In genomic region chr2:96866986-96867755, GRCh38 we compare ENCODE assay signal across 8 cellular contexts. TPM values are rescaled to one million over a fixed set of nuclear protein-coding genes. Genes with fewer than 3 reads are reported as not detected.
DNase-seq lines count a peak whose midpoint lies in the region; ATAC-seq and TF ChIP-seq lines count a peak whose summit lies in the region.

No MANE protein-coding gene starts in this region.

- H3K27ac Mint-ChIP-seq in Caco-2 (ENCODE audit: unreplicated experiment) (peak overlapping the region; percentile 75), endodermal cell (peak overlapping the region; percentile 92)

- H3K4me1 ChIP-seq in Caco-2 = peaks cover 8% of the 10 kb centered on the region
- H3K4me1 ChIP-seq in PC-3 (ENCODE audit: insufficient read depth, low read length) = peaks cover 18% of the 10 kb centered on the region
- no peaks in the 10 kb centered on the region for H3K4me1 ChIP-seq in endodermal cell (ENCODE audit: control insufficient read depth, insufficient read depth, low read length)
- peaks cover 10% of the 10 kb centered on the region for H3K4me1 ChIP-seq in ovary (ENCODE audit: insufficient read depth)

- H3K79me2 ChIP-seq in PC-3 (ENCODE audit: low read length) = peaks cover 35% of the 10 kb centered on the region

- H3K27ac ChIP-seq in PC-3 (ENCODE audit: low read length) (no peak overlapping the region), endodermal cell (ENCODE audit: low read depth, low read length) (no peak overlapping the region), ovary (peak overlapping the region in 1 of 2 donors; percentile 96)

- H3K4me3 Mint-ChIP-seq in Caco-2 (ENCODE audit: unreplicated experiment) = peak overlapping the region; percentile 78
- H3K4me3 Mint-ChIP-seq in endodermal cell = peak overlapping the region; percentile 83

- H3K4me3 ChIP-seq in Caco-2 (ENCODE audit: low read depth, low read length) (peak overlapping the region; percentile 95), PC-3 (ENCODE audit: low read length) (peak overlapping the region; percentile 97), endodermal cell (ENCODE audit: low read length) (peak overlapping the region; percentile 93), ovary (peak overlapping the region; percentile 91)

- H3K36me3 Mint-ChIP-seq in Caco-2 (ENCODE audit: insufficient read depth, unreplicated experiment) = peaks cover 18% of the 10 kb centered on the region
- H3K36me3 Mint-ChIP-seq in endodermal cell (ENCODE audit: low read depth) = peaks cover 34% of the 10 kb centered on the region

- H3K9me3 Mint-ChIP-seq in Caco-2 (ENCODE audit: unreplicated experiment) = no peaks in the 10 kb centered on the region
- H3K9me3 Mint-ChIP-seq in endodermal cell = no peaks in the 10 kb centered on the region

- ATAC-seq in PC-3 (no peak), HG02852 (IDR thresholded peaks at IDR 0.05; ENCODE audit: unreplicated experiment) (no peak), HG02870 (IDR thresholded peaks at IDR 0.05; ENCODE audit: unreplicated experiment) (no peak)

- CTCF ChIA-PET in Caco-2 (lab: Charles Lee) = interaction anchor here (3.3 kb wide), 1 partner anchor 9 kb away, joined by 71 read pairs; the partner anchor contains the start of gene ANKRD39
- CTCF ChIA-PET in PC-3 (lab: Charles Lee) = no interaction called here

- no peak for TF ChIP-seq POLR2A in ovary (IDR thresholded peaks at IDR 0.05)

- intact Hi-C loops in Caco-2 (cut with micrococcal nuclease; ENCODE audit: unreplicated experiment) (no loop called here), PC-3 (cut with micrococcal nuclease) (loop anchor here (5.0 kb wide), 1 partner anchor 245 kb away; the partner anchor contains the start of gene ANKRD36), ovary (cut with DNase I) (loop anchor here in 1 of 4 donors (5.0 kb wide), 1 partner anchor 85 kb away; no protein-coding TSS in a partner anchor)

- DNase-seq in Caco-2 (no peak), PC-3 (no peak), endodermal cell (no peak), ovary (no peak), NCI-H69 (lab: John Stamatoyannopoulos, UW) (no peak), OCI-M2 (lab: John Stamatoyannopoulos, UW; ENCODE audit: unreplicated experiment) (no peak)

- BruUV-seq in Caco-2 (replicated peaks; lab: Mats Ljungman, UMichigan) = no TSS peak
- no TSS peak for BruUV-seq in PC-3 (replicated peaks; lab: Mats Ljungman, UMichigan)

- H3K27me3 ChIP-seq in Caco-2 (replicated peaks; ENCODE audit: control insufficient read depth, insufficient read depth, low read length) (no peaks in the 10 kb centered on the region), PC-3 (ENCODE audit: low read length) (no peaks in the 10 kb centered on the region), endodermal cell (ENCODE audit: control insufficient read depth, insufficient read depth, low read length, poor library complexity, severe bottlenecking) (no peaks in the 10 kb centered on the region), ovary (no peaks in the 10 kb centered on the region)

- H3K9ac ChIP-seq in PC-3 (ENCODE audit: low read length) = peak overlapping the region; percentile 91
- peak overlapping the region; percentile 96 for H3K9ac ChIP-seq in endodermal cell (ENCODE audit: extremely low read depth, low read length, poor library complexity, severe bottlenecking)

- H2AFZ ChIP-seq in PC-3 (ENCODE audit: low read length) = no peak overlapping the region

- TF ChIP-seq CTCF in Caco-2 (IDR thresholded peaks at IDR 0.05; ENCODE audit: insufficient read depth in 1 of 2, low read depth in 1 of 2, low read length in 1 of 2, severe bottlenecking in 1 of 2, unreplicated experiment in 1 of 2) (no peak), PC-3 (conservative IDR thresholded peaks at IDR 0.05; ENCODE audit: low read depth, low read length) (no peak), endodermal cell (conservative IDR thresholded peaks at IDR 0.05) (no peak), ovary (IDR thresholded peaks at IDR 0.05) (no peak)

- no peaks in the 10 kb centered on the region for H3K4me1 Mint-ChIP-seq in Caco-2 (ENCODE audit: low read depth, unreplicated experiment)
- H3K4me1 Mint-ChIP-seq in endodermal cell = peaks cover 16% of the 10 kb centered on the region

- no peaks in the 10 kb centered on the region for H3K9me2 ChIP-seq in PC-3 (replicated peaks; ENCODE audit: low read length)

- no peak for TF ChIP-seq EP300 in ovary (IDR thresholded peaks at IDR 0.05)

- no peaks in the 10 kb centered on the region for H3F3A ChIP-seq in PC-3 (ENCODE audit: low read length, unreplicated experiment)

- H3K4me2 ChIP-seq in PC-3 (ENCODE audit: low read length) = peak overlapping the region; percentile 98

- POLR2A ChIA-PET in Caco-2 (lab: Charles Lee) = interaction anchor here (1.8 kb wide), 1 partner anchor 9 kb away, joined by 5 read pairs; the partner anchor contains the start of gene ANKRD39
- POLR2A ChIA-PET in PC-3 (lab: Charles Lee; ENCODE audit: unreplicated experiment) = no interaction called here

- no peaks in the 10 kb centered on the region for H4K20me1 ChIP-seq in PC-3 (ENCODE audit: low read length)

- H3K36me3 ChIP-seq in Caco-2 (ENCODE audit: control insufficient read depth, insufficient read depth, low read length) = peaks cover 7% of the 10 kb centered on the region
- peaks cover 25% of the 10 kb centered on the region; the same call in 1 of the 2 replicates for H3K36me3 ChIP-seq in PC-3 (ENCODE audit: low read depth, low read length)
- H3K36me3 ChIP-seq in endodermal cell (ENCODE audit: control insufficient read depth, insufficient read depth, low read length) = peaks cover 48% of the 10 kb centered on the region
- no peaks in the 10 kb centered on the region for H3K36me3 ChIP-seq in ovary

- H3K27me3 Mint-ChIP-seq in Caco-2 (ENCODE audit: insufficient read depth, unreplicated experiment) (no peaks in the 10 kb centered on the region), endodermal cell (ENCODE audit: insufficient read depth) (no peaks in the 10 kb centered on the region)

- H3K9me3 ChIP-seq in Caco-2 (no peaks in the 10 kb centered on the region), PC-3 (ENCODE audit: low read length) (no peaks in the 10 kb centered on the region), endodermal cell (ENCODE audit: control insufficient read depth, low read length) (no peaks in the 10 kb centered on the region), ovary (no peaks in the 10 kb centered on the region)

- WGBS in endodermal cell (ENCODE audit: insufficient coverage in 1 of 2, insufficient read length in 1 of 2), 2 experiments = 91 to 96% methylated on average over 6 to 22 of the region's 22 CpGs
- WGBS in ovary, 3 donors = 48 to 50% (median 50%) methylated on average over 20 to 22 of the region's 22 CpGs

RNA-seq across cellular contexts. Expression of gene SEMA4C, which starts 2.7 kb away (rescaled TPM):
- total RNA-seq in Caco-2 (2022) (29.9 and 31.4 TPM in 2 replicates), PC-3 (2014; rRNA removed) (20.6 and 29.8 TPM in 2 replicates), endodermal cell (10 to 100 TPM; 82.5 to 92.1 TPM), ovary (10 to 100 TPM; 29.4 to 59.2 (median 47.2) TPM)
- polyA plus RNA-seq in endodermal cell (2013, experiment 1 of 2) = 76.4 TPM
- polyA plus RNA-seq in endodermal cell (2013, experiment 2 of 2) = 67.9 TPM
- polyA plus RNA-seq in ovary = 10 to 100 TPM; 17.3 to 46.9 TPM

RNA-seq across cellular contexts. Expression of gene ANKRD39, which starts 9.4 kb away (rescaled TPM):
- total RNA-seq in Caco-2 (2022) (19.3 and 21.6 TPM in 2 replicates), PC-3 (2014; rRNA removed) (24.5 and 29.4 TPM in 2 replicates), endodermal cell (10 to 100 TPM; 14.6 to 16.7 TPM), ovary (10 to 100 TPM; 10.3 to 14.7 (median 12.7) TPM)
- polyA plus RNA-seq in endodermal cell (2013, experiment 1 of 2) = 13.0 TPM
- 14.1 TPM for polyA plus RNA-seq in endodermal cell (2013, experiment 2 of 2)
- polyA plus RNA-seq in ovary = 10 to 100 TPM in 1 of 2 donors, 1 to 10 TPM in 1; 2.6 to 14.1 TPM

RNA-seq across cellular contexts. Expression of gene ANKRD23, which starts 23.4 kb away (rescaled TPM):
- total RNA-seq in Caco-2 (2022) (2.5 and 7.4 TPM in 2 replicates), PC-3 (2014; rRNA removed) (4.0 and 8.2 TPM in 2 replicates), endodermal cell (1 to 10 TPM; 2.6 to 3.6 TPM), ovary (10 to 100 TPM in 4 of 7 donors, 1 to 10 TPM in 3; 5.3 to 14.1 (median 11.5) TPM)
- polyA plus RNA-seq in endodermal cell (2013, experiment 1 of 2) = 3.5 TPM
- 2.6 TPM for polyA plus RNA-seq in endodermal cell (2013, experiment 2 of 2)
- 1 to 10 TPM; 1.4 to 6.4 TPM for polyA plus RNA-seq in ovary

RNA-seq across cellular contexts. Expression of gene CNNM3, which starts 51.1 kb away (rescaled TPM):
- total RNA-seq in Caco-2 (2022) (62.5 and 69.1 TPM in 2 replicates), PC-3 (2014; rRNA removed) (9.0 and 12.3 TPM in 2 replicates), endodermal cell (10 to 100 TPM; 33.1 to 34.8 TPM), ovary (10 to 100 TPM; 13.0 to 23.1 (median 18.6) TPM)
- polyA plus RNA-seq in endodermal cell (2013, experiment 1 of 2) = 16.5 TPM
- 14.9 TPM for polyA plus RNA-seq in endodermal cell (2013, experiment 2 of 2)
- polyA plus RNA-seq in ovary = 10 to 100 TPM; 13.1 to 14.0 TPM
